17 cellular contexts compared by ENCODE assay signal in genomic region chr2:68236876-68237275, GRCh38. TPM values are rescaled to one million over a fixed set of nuclear protein-coding genes. Genes with fewer than 3 reads are reported as not detected.
A peak's percentile ranks its signal among the peaks of the same experiment; 100 is the strongest.
DNase-seq lines count a peak whose midpoint lies in the region; ATAC-seq and TF ChIP-seq lines count a peak whose summit lies in the region.
"Had no signal": no experiment of that assay in that cellular context is flagged by ENCODE, and none has a peak within 500 bp of the region (broad histone marks: within the 10 kb centered on the region; RNA-seq: fewer than 3 reads in every experiment).

No MANE protein-coding gene starts in this region.

- H2AFZ ChIP-seq in GM23338, result no peak overlapping the region

- no peaks in the 10 kb centered on the region for H3K9me3 Mint-ChIP-seq in GM23338
- no peaks in the 10 kb centered on the region for H3K9me3 Mint-ChIP-seq in central memory CD8-positive, alpha-beta T cell

- H3K27me3 ChIP-seq in GM23338 (ENCODE audit: insufficient read depth), result no peaks in the 10 kb centered on the region
- no peaks in the 10 kb centered on the region for H3K27me3 ChIP-seq in neutrophil
- H3K27me3 ChIP-seq: right atrium auricular region, SJCRH30 had no signal

- ATAC-seq in GM23338 (no peak), GM18868 (IDR thresholded peaks at IDR 0.05; ENCODE audit: unreplicated experiment) (no peak)
- no peak for ATAC-seq in central memory CD8-positive, alpha-beta T cell (replicated peaks; ENCODE audit: extremely low read depth, poor library complexity, severe bottlenecking)
- ATAC-seq: activated CD4-positive, CD25-positive, alpha-beta regulatory T cell treated with anti-CD3 and anti-CD28 coated beads, Interleukin-2, amount 50 U/mL, for 24 hours had no signal

- H3K4me2 ChIP-seq in GM23338, result peak overlapping the region; percentile 34; the same call in 1 of the 2 replicates

- no peaks in the 10 kb centered on the region for H3K27me3 Mint-ChIP-seq in GM23338 (ENCODE audit: insufficient read depth, low read depth, poor library complexity)
- no peaks in the 10 kb centered on the region for H3K27me3 Mint-ChIP-seq in central memory CD8-positive, alpha-beta T cell

- H3K36me3 Mint-ChIP-seq in GM23338 (ENCODE audit: low read depth), result no peaks in the 10 kb centered on the region
- H3K36me3 Mint-ChIP-seq in central memory CD8-positive, alpha-beta T cell (ENCODE audit: insufficient read depth), result peaks cover 10% of the 10 kb centered on the region

- no peaks in the 10 kb centered on the region for H3K9me2 ChIP-seq in GM23338 (ENCODE audit: insufficient read depth)

- peaks cover 54% of the 10 kb centered on the region for H3K4me1 Mint-ChIP-seq in GM23338
- H3K4me1 Mint-ChIP-seq in central memory CD8-positive, alpha-beta T cell, result peaks cover 79% of the 10 kb centered on the region

- peaks cover 79% of the 10 kb centered on the region for H4K20me1 ChIP-seq in GM23338 (replicated peaks; ENCODE audit: insufficient read depth)

- TF ChIP-seq CTCF in AG10803 (conservative IDR thresholded peaks at IDR 0.05; ENCODE audit: low read length) (no peak), GM23338 (conservative IDR thresholded peaks at IDR 0.05; ENCODE audit: low read depth in 2 of 2) (no peak), neutrophil (IDR thresholded peaks at IDR 0.05) (no peak)

- H3F3A ChIP-seq in GM23338 (replicated peaks; ENCODE audit: low read depth), result no peaks in the 10 kb centered on the region

- H3K4me1 ChIP-seq in GM23338 (ENCODE audit: insufficient read depth), result peaks cover 60% of the 10 kb centered on the region
- H3K4me1 ChIP-seq in neutrophil (ENCODE audit: control insufficient read depth in 1 of 2, insufficient read depth in 1 of 2, low read depth in 1 of 2, low read length in 1 of 2), result peaks cover 45 to 57% of the 10 kb centered on the region in 2 experiments

- no peaks in the 10 kb centered on the region for H3K9me3 ChIP-seq in neutrophil
- H3K9me3 ChIP-seq: right atrium auricular region, SJCRH30 had no signal

- H3K36me3 ChIP-seq in GM23338 (ENCODE audit: insufficient read depth), result no peaks in the 10 kb centered on the region
- H3K36me3 ChIP-seq in neutrophil, result no peaks in the 10 kb centered on the region
- H3K36me3 ChIP-seq: right atrium auricular region had no signal

- no peak overlapping the region for H3K4me3 Mint-ChIP-seq in GM23338
- no peak overlapping the region for H3K4me3 Mint-ChIP-seq in central memory CD8-positive, alpha-beta T cell

- DNase-seq in AG10803 (ENCODE audit: low read depth), result peak; percentile 52
- DNase-seq in GM23338 (ENCODE audit: low spot score), result no peak
- no peak for DNase-seq in central memory CD8-positive, alpha-beta T cell (ENCODE audit: low spot score in 2 of 2)
- no peak for DNase-seq in KBM-7
- DNase-seq in DMS79 treated with DMSO at 0.1 percent for 48 hours (lab: John Stamatoyannopoulos, UW), result no peak
- DNase-seq in HK-2 (ENCODE audit: unreplicated experiment), result no peak
- DNase-seq: activated gamma-delta T cell treated with Interleukin-2 at 50 U/mL for 16 hours; anterior cingulate cortex; cortex of kidney; NCI-H526 treated with DMSO at 0.1 percent for 48 hours; SJCRH30; stimulated activated CD4-positive, alpha-beta T cell treated with anti-CD3 and anti-CD28 coated beads, Interleukin-1b, Interleukin-23, amount 100 ng/mL, for 48 hours; T1000 had no signal

- H3K79me2 ChIP-seq in GM23338 (replicated peaks; ENCODE audit: insufficient read depth), result peaks cover 98% of the 10 kb centered on the region

- in situ Hi-C loops in KBM-7 (cut with MboI; ENCODE audit: low pct_unique_long_range_greater_than_20kb, low sequenced_read_pairs), result no loop called here

- no peak overlapping the region for H3K4me3 ChIP-seq in AG10803 (ENCODE audit: low read length)
- no peak overlapping the region for H3K4me3 ChIP-seq in GM23338
- no peak overlapping the region for H3K4me3 ChIP-seq in neutrophil (ENCODE audit: low read depth in 1 of 2, low read length in 1 of 2)
- H3K4me3 ChIP-seq: right atrium auricular region, SJCRH30 had no signal

- H3K27ac Mint-ChIP-seq in GM23338, result no peak overlapping the region; the same call in 1 of the 2 replicates
- H3K27ac Mint-ChIP-seq in central memory CD8-positive, alpha-beta T cell (ENCODE audit: low read depth), result peak overlapping the region; percentile 9

- H3K27ac ChIP-seq in GM23338 (ENCODE audit: low read depth) (no peak overlapping the region), neutrophil (peak overlapping the region; percentile 61)
- H3K27ac ChIP-seq: right atrium auricular region, SJCRH30 had no signal

TF ChIP-seq in GM23338, 12 proteins besides CTCF, POLR2A, EP300 and RAD21:
- TF ChIP-seq REST (IDR thresholded peaks at IDR 0.05; ENCODE audit: unreplicated experiment), result no peak

RNA-seq across cellular contexts. Expression of gene PPP3R1, which starts 15.5 kb away (rescaled TPM):
- 49.6 and 52.7 TPM in 2 replicates for total RNA-seq in GM23338 (2014; rRNA removed; shearing (Covaris generic))
- 7.9 and 9.0 TPM in 2 replicates for polyA plus RNA-seq in GM23338 (2016; fragmentation: Nextera tagmentation; extraction: Ambion mirVana)
